8 cellular contexts compared by ENCODE assay signal in the genomic region with DNA sequence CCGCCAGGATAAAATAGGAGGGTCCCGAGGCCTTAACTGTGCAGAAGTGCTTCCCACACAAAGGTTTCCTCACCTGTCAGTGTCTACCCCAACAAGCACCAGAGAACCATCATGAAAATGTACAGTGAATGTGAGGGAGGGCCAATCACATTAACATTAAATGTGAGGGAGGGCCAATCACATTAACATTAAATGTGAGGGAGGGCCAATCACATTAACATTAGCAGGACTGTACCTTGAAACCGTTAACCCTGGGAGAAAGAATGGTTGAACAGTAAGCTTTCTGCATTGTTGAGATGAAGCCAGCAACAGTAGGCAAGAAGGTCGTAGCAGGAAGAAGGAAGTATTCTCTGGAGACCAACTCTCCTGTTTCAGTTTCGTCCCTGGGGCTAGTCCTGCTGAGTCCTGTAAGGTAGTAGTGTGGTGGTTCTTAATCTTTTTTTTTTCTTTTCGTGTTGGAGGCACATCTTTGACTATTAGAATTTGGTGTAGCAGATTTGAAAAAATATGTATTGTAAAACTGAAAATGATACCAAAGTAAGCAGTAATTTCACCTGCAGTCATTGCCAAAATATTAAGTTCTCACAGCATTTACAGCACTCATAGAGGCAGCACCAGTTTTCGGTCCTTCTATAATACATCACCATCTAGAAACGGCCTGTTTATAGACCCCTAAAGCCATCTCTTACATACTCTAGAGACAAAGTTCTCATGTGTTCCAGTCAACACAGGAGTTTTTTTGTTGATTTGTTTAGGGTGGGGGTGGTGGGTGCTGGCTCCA.
DNase-seq lines count a peak whose midpoint lies in the region; ATAC-seq and TF ChIP-seq lines count a peak whose summit lies in the region.

No MANE protein-coding gene starts in this region.

- H3K27me3 ChIP-seq in upper lobe of left lung: no peaks in the 10 kb centered on the region

- H3K4me3 Mint-ChIP-seq in activated T-helper 1 cell treated with anti-CD3 and anti-CD28 coated beads, Interleukin-12 subunit alpha, Interleukin-12 subunit beta, Interleukin-2, Interleukin-4 antibody, amounts not matched to agents 30 ng/mL and 10 ng/mL and 1 ng/mL, durations not matched to agents 14 hours and 24 hours and 36 hours: peak overlapping the region; percentile 62

- no peaks in the 10 kb centered on the region for H3K9me3 Mint-ChIP-seq in activated T-helper 1 cell treated with anti-CD3 and anti-CD28 coated beads, Interleukin-12 subunit alpha, Interleukin-12 subunit beta, Interleukin-2, Interleukin-4 antibody, amounts not matched to agents 30 ng/mL and 10 ng/mL and 1 ng/mL, durations not matched to agents 14 hours and 24 hours and 36 hours

- 48 to 52% methylated on average over 8 of the region's 8 CpGs for WGBS in upper lobe of left lung, 2 donors

- H3K9me3 ChIP-seq in upper lobe of left lung: no peaks in the 10 kb centered on the region

- H3K27ac Mint-ChIP-seq in activated T-helper 1 cell treated with anti-CD3 and anti-CD28 coated beads, Interleukin-12 subunit alpha, Interleukin-12 subunit beta, Interleukin-2, Interleukin-4 antibody, amounts not matched to agents 30 ng/mL and 10 ng/mL and 1 ng/mL, durations not matched to agents 14 hours and 24 hours and 36 hours: peak overlapping the region; percentile 88

- DNase-seq in GM12865 (ENCODE audit: low read depth) (peak; percentile 79), upper lobe of left lung (no peak), SK-N-DZ (ENCODE audit: low spot score) (no peak), NCI-H226 (no peak)
- DNase-seq in activated T-helper 1 cell treated with anti-CD3 and anti-CD28 coated beads, Interleukin-12 subunit alpha, Interleukin-12 subunit beta, Interleukin-2, Interleukin-4 antibody, amounts not matched to agents 30 ng/mL and 10 ng/mL and 1 ng/mL, durations not matched to agents 14 hours and 24 hours and 36 hours (ENCODE audit: low spot score): peak; percentile 16
- no peak for DNase-seq in activated CD4-positive, CD25-positive, alpha-beta regulatory T cell treated with anti-CD3 and anti-CD28 coated beads, Interleukin-2, amount 50 U/mL, for 72 hours

- TF ChIP-seq POLR2A in upper lobe of left lung (IDR thresholded peaks at IDR 0.05): no peak

- intact Hi-C loops in activated T-helper 1 cell treated with anti-CD3 and anti-CD28 coated beads, Interleukin-12 subunit alpha, Interleukin-12 subunit beta, Interleukin-2, Interleukin-4 antibody, amounts not matched to agents 30 ng/mL and 10 ng/mL and 1 ng/mL, durations not matched to agents 14 hours and 24 hours and 36 hours (cut with micrococcal nuclease): loop anchor here (2.0 kb wide), 1 partner anchor 38 kb away; no protein-coding TSS in a partner anchor

- no peaks in the 10 kb centered on the region for H3K27me3 Mint-ChIP-seq in activated T-helper 1 cell treated with anti-CD3 and anti-CD28 coated beads, Interleukin-12 subunit alpha, Interleukin-12 subunit beta, Interleukin-2, Interleukin-4 antibody, amounts not matched to agents 30 ng/mL and 10 ng/mL and 1 ng/mL, durations not matched to agents 14 hours and 24 hours and 36 hours (ENCODE audit: insufficient read depth)

- H3K27ac ChIP-seq in upper lobe of left lung: peak overlapping the region; percentile 35 to 65 (median 56)

- peak; percentile 99 for ATAC-seq in GM19452 (IDR thresholded peaks at IDR 0.05; ENCODE audit: unreplicated experiment)
- peak; percentile 96 for ATAC-seq in HG03442 (IDR thresholded peaks at IDR 0.05; ENCODE audit: unreplicated experiment)
- ATAC-seq in upper lobe of left lung (ENCODE audit: low FRiP score in 2 of 2): peak; percentile 65 to 68

- peaks cover 24 to 42% (median 31%) of the 10 kb centered on the region in 4 donors for H3K4me1 ChIP-seq in upper lobe of left lung

- H3K4me3 ChIP-seq in GM12865 (ENCODE audit: low read depth, low read length): no peak overlapping the region
- H3K4me3 ChIP-seq in upper lobe of left lung: peak overlapping the region in 2 of 4 donors; percentile 17 to 23

- no peak for TF ChIP-seq CTCF in GM12865 (IDR thresholded peaks at IDR 0.05; ENCODE audit: insufficient read depth, low read depth, low read length, missing control alignments)
- TF ChIP-seq CTCF in upper lobe of left lung (IDR thresholded peaks at IDR 0.05): no peak

- H3K36me3 ChIP-seq in upper lobe of left lung: no peaks in the 10 kb centered on the region

- peaks cover 2% of the 10 kb centered on the region for H3K36me3 Mint-ChIP-seq in activated T-helper 1 cell treated with anti-CD3 and anti-CD28 coated beads, Interleukin-12 subunit alpha, Interleukin-12 subunit beta, Interleukin-2, Interleukin-4 antibody, amounts not matched to agents 30 ng/mL and 10 ng/mL and 1 ng/mL, durations not matched to agents 14 hours and 24 hours and 36 hours (ENCODE audit: low read depth)

- peaks cover 55% of the 10 kb centered on the region for H3K4me1 Mint-ChIP-seq in activated T-helper 1 cell treated with anti-CD3 and anti-CD28 coated beads, Interleukin-12 subunit alpha, Interleukin-12 subunit beta, Interleukin-2, Interleukin-4 antibody, amounts not matched to agents 30 ng/mL and 10 ng/mL and 1 ng/mL, durations not matched to agents 14 hours and 24 hours and 36 hours (ENCODE audit: low read depth)

- TF ChIP-seq EP300 in upper lobe of left lung (IDR thresholded peaks at IDR 0.05): no peak

Comparison
In these comparisons a context has a peak if more than half of its experiments do, and no peak if none do; other contexts are left out.
1. DNase-seq: peak in GM12865 (single experiment) and activated T-helper 1 cell treated with anti-CD3 and anti-CD28 coated beads, Interleukin-12 subunit alpha, Interleukin-12 subunit beta, Interleukin-2, Interleukin-4 antibody, amounts not matched to agents 30 ng/mL and 10 ng/mL and 1 ng/mL, durations not matched to agents 14 hours and 24 hours and 36 hours (single experiment); none in upper lobe of left lung (0 of 2), SK-N-DZ (single experiment), activated CD4-positive, CD25-positive, alpha-beta regulatory T cell treated with anti-CD3 and anti-CD28 coated beads, Interleukin-2, amount 50 U/mL, for 72 hours (single experiment) and NCI-H226 (single experiment).
2. Peak in every context shown above with its lines, with median percentiles within 50 percentile points of each other: ATAC-seq.